Comparison of ENCODE assay signal across 14 cellular contexts in genomic region chr9:109369285-109369684, GRCh38. TPM values are rescaled to one million over a fixed set of nuclear protein-coding genes. Genes with fewer than 3 reads are reported as not detected.
A peak's percentile ranks its signal among the peaks of the same experiment; 100 is the strongest.
DNase-seq lines count a peak whose midpoint lies in the region; ATAC-seq and TF ChIP-seq lines count a peak whose summit lies in the region.
"Had no signal": no experiment of that assay in that cellular context is flagged by ENCODE, and none has a peak within 500 bp of the region (broad histone marks: within the 10 kb centered on the region; RNA-seq: fewer than 3 reads in every experiment).

No MANE protein-coding gene starts in this region.

- H3K4me3 ChIP-seq in BLaER1 (no peak overlapping the region), OCI-LY7 (ENCODE audit: low read depth, low read length, poor library complexity, severe bottlenecking) (no peak overlapping the region)
- H3K4me3 ChIP-seq: esophagus squamous epithelium, left ventricle myocardium inferior had no signal

- no peaks in the 10 kb centered on the region for H4K20me1 ChIP-seq in BLaER1
- no peaks in the 10 kb centered on the region for H4K20me1 ChIP-seq in OCI-LY7 (ENCODE audit: insufficient read depth, low read length)

- H3K4me1 ChIP-seq in BLaER1, result peaks cover 28% of the 10 kb centered on the region
- H3K4me1 ChIP-seq in OCI-LY7 (ENCODE audit: insufficient read depth, low read length, poor library complexity, severe bottlenecking), result no peaks in the 10 kb centered on the region
- H3K4me1 ChIP-seq: esophagus squamous epithelium, left ventricle myocardium inferior had no signal

- H3K27ac ChIP-seq in BLaER1 (no peak overlapping the region), OCI-LY7 (ENCODE audit: low read depth, low read length, poor library complexity, severe bottlenecking) (no peak overlapping the region)
- H3K27ac ChIP-seq: esophagus squamous epithelium, left ventricle myocardium inferior had no signal

- ATAC-seq in GM19351 (IDR thresholded peaks at IDR 0.05; ENCODE audit: unreplicated experiment), result peak; percentile 97
- ATAC-seq in HG02623 (IDR thresholded peaks at IDR 0.05; ENCODE audit: unreplicated experiment), result peak; percentile 67
- ATAC-seq in GM18520 (IDR thresholded peaks at IDR 0.05; ENCODE audit: unreplicated experiment), result no peak

- no peaks in the 10 kb centered on the region for H3K79me2 ChIP-seq in OCI-LY7 (ENCODE audit: insufficient read depth, low read depth, low read length)

- H3K36me3 ChIP-seq in BLaER1, result no peaks in the 10 kb centered on the region
- no peaks in the 10 kb centered on the region for H3K36me3 ChIP-seq in OCI-LY7 (ENCODE audit: insufficient read depth, low read length)
- H3K36me3 ChIP-seq: esophagus squamous epithelium, left ventricle myocardium inferior had no signal

- H2AFZ ChIP-seq in OCI-LY7 (ENCODE audit: low read length), result no peak overlapping the region

- intact Hi-C loops in OCI-LY7 (cut with micrococcal nuclease; ENCODE audit: unreplicated experiment), result no loop called here

- peak; percentile 20 for DNase-seq in HPDE6-E6E7 (ENCODE audit: extremely low spot score)
- no peak for DNase-seq in HuH-7 (ENCODE audit: low spot score)
- no peak for DNase-seq in activated CD4-positive, alpha-beta T cell treated with anti-CD3 and anti-CD28 coated beads, Interleukin-2, amount 50 U/mL, for 1 hour
- no peak for DNase-seq in OCI-LY7 (ENCODE audit: low spot score)
- DNase-seq: activated CD4-positive, alpha-beta T cell treated with anti-CD3 and anti-CD28 coated beads, Interleukin-2, amount 50 U/mL, for 4 hours; esophagus squamous epithelium; hippocampal formation; left ventricle myocardium inferior; NCI-H446; stimulated activated CD4-positive, alpha-beta T cell treated with anti-CD3 and anti-CD28 coated beads, Interleukin-15, amount 100 ng/mL, for 24 hours had no signal

- no peak overlapping the region for H3K9ac ChIP-seq in BLaER1

- no peak for TF ChIP-seq CTCF in OCI-LY7 (conservative IDR thresholded peaks at IDR 0.05; ENCODE audit: low read length)

- H3K27me3 ChIP-seq in BLaER1, result no peaks in the 10 kb centered on the region

- BruUV-seq in OCI-LY7 (replicated peaks; lab: Mats Ljungman, UMichigan), result no TSS peak

- CTCF ChIA-PET in OCI-LY7 (lab: Charles Lee; ENCODE audit: unreplicated experiment), result no interaction called here

- no peaks in the 10 kb centered on the region for H3K9me2 ChIP-seq in OCI-LY7 (ENCODE audit: insufficient read depth, low read length)

- H3K4me2 ChIP-seq in BLaER1, result peak overlapping the region; percentile 63
- H3K4me2 ChIP-seq in OCI-LY7 (ENCODE audit: low read length), result no peak overlapping the region

- H3K9me3 ChIP-seq in BLaER1, result peaks cover 21% of the 10 kb centered on the region
- H3K9me3 ChIP-seq in OCI-LY7 (ENCODE audit: low read length), result no peaks in the 10 kb centered on the region
- H3K9me3 ChIP-seq: esophagus squamous epithelium had no signal

- POLR2A ChIA-PET in OCI-LY7 (lab: Charles Lee), result no interaction called here

RNA-seq across cellular contexts. Expression of gene EPB41L4B, which starts 48.4 kb away (rescaled TPM):
- 0.49 TPM in 1 of 2 replicates, not detected in the other for total RNA-seq in OCI-LY7 (2014; rRNA removed; shearing (Covaris generic))
- 0.11 and 0.29 TPM in 2 replicates for total RNA-seq in OCI-LY7 (2022)
